1 cellular context compared by ENCODE assay signal in genomic region chr1:247452447-247453039, GRCh38.
TF ChIP-seq lines count a peak whose summit lies in the region.

No MANE protein-coding gene starts in this region.

TF ChIP-seq in H1, 55 proteins besides CTCF, POLR2A, EP300 and RAD21 (continued from another document):
- no peak for TF ChIP-seq USF2 (IDR thresholded peaks at IDR 0.05; ENCODE audit: low read length)
- no peak for TF ChIP-seq SIX5 (IDR thresholded peaks at IDR 0.05; ENCODE audit: low read depth, low read length)
- TF ChIP-seq CTBP2 (IDR thresholded peaks at IDR 0.05; ENCODE audit: borderline replicate concordance, insufficient read depth, insufficient read length, low read length) = no peak
